In genomic region chr10:72106896-72107295, GRCh38 we compare ENCODE assay signal across 15 cellular contexts. TPM values are rescaled to one million over a fixed set of nuclear protein-coding genes. Genes with fewer than 3 reads are reported as not detected.
DNase-seq lines count a peak whose midpoint lies in the region; ATAC-seq and TF ChIP-seq lines count a peak whose summit lies in the region.
"Had no signal": no experiment of that assay in that cellular context is flagged by ENCODE, and none has a peak within 500 bp of the region (broad histone marks: within the 10 kb centered on the region; RNA-seq: fewer than 3 reads in every experiment).

No MANE protein-coding gene starts in this region.

- no peak overlapping the region for H2BK120ac ChIP-seq in IMR-90 (ENCODE audit: low read depth, low read length)

- no peak overlapping the region for H3K27ac ChIP-seq in IMR-90 (ENCODE audit: insufficient read depth, low read length)
- peak overlapping the region; percentile 72 for H3K27ac ChIP-seq in naive thymus-derived CD4-positive, alpha-beta T cell (ENCODE audit: low read depth, low read length)
- no peak overlapping the region for H3K27ac ChIP-seq in WERI-Rb-1
- H3K27ac ChIP-seq: coronary artery had no signal

- H2BK5ac ChIP-seq in IMR-90 (ENCODE audit: low read depth, low read length, poor library complexity, severe bottlenecking) = no peak overlapping the region

- H3K36me3 ChIP-seq in IMR-90 (ENCODE audit: control insufficient read depth, insufficient read depth, low read length) (peaks cover 4% of the 10 kb centered on the region; the same call in 1 of the 2 replicates), WERI-Rb-1 (peaks cover 7% of the 10 kb centered on the region)
- no peaks in the 10 kb centered on the region for H3K36me3 ChIP-seq in naive thymus-derived CD4-positive, alpha-beta T cell (ENCODE audit: control insufficient read depth in 2 of 3, insufficient read depth in 3 of 3, low read length in 3 of 3)

- H4K8ac ChIP-seq in IMR-90 (ENCODE audit: low read depth in 2 of 2, low read length in 2 of 2) = no peak overlapping the region

- TF ChIP-seq CTCF in IMR-90 (conservative IDR thresholded peaks at IDR 0.05; ENCODE audit: low read depth, low read length) = no peak
- no peak for TF ChIP-seq CTCF in WERI-Rb-1 (IDR thresholded peaks at IDR 0.05; ENCODE audit: low read depth, low read length)

- H3K18ac ChIP-seq in IMR-90 (ENCODE audit: low read depth, low read length) = no peak overlapping the region

- no peaks in the 10 kb centered on the region for H4K20me1 ChIP-seq in IMR-90 (ENCODE audit: insufficient read depth, low read length)

- no peaks in the 10 kb centered on the region for H3K9me3 ChIP-seq in IMR-90 (ENCODE audit: control insufficient read depth, insufficient read depth, low read length)
- no peaks in the 10 kb centered on the region for H3K9me3 ChIP-seq in naive thymus-derived CD4-positive, alpha-beta T cell (ENCODE audit: control insufficient read depth in 2 of 3, low read length in 3 of 3)
- H3K9me3 ChIP-seq in WERI-Rb-1 (ENCODE audit: severe bottlenecking) = no peaks in the 10 kb centered on the region

- peaks cover 60% of the 10 kb centered on the region for H3K4me1 Mint-ChIP-seq in activated CD4-positive, alpha-beta T cell treated with anti-CD3 and anti-CD28 coated beads, Interleukin-2, amount 10 ng/mL, durations not matched to agents 24 days and 14 days
- H3K4me1 Mint-ChIP-seq in activated naive CD8-positive, alpha-beta T cell treated with anti-CD3 and anti-CD28 coated beads for 36 hours = peaks cover 75% of the 10 kb centered on the region
- H3K4me1 Mint-ChIP-seq in naive thymus-derived CD4-positive, alpha-beta T cell = peaks cover 54 to 97% (median 90%) of the 10 kb centered on the region in 7 donors

- POLR2A ChIA-PET in IMR-90 (lab: Charles Lee; ENCODE audit: unreplicated experiment) = no interaction called here
- POLR2A ChIA-PET in naive thymus-derived CD4-positive, alpha-beta T cell (lab: Charles Lee) = interaction anchor here (0.6 to 11.5 kb wide), 8 partner anchors 8 to 161 kb away, joined by 3 to 297 read pairs (median 6); partner anchors contain the start of genes ANAPC16 and SPOCK2

- H2BK20ac ChIP-seq in IMR-90 (ENCODE audit: low read depth, low read length) = no peak overlapping the region

- no peaks in the 10 kb centered on the region for H3K9me3 Mint-ChIP-seq in activated CD4-positive, alpha-beta T cell treated with anti-CD3 and anti-CD28 coated beads, Interleukin-2, amount 10 ng/mL, durations not matched to agents 24 days and 14 days
- no peaks in the 10 kb centered on the region for H3K9me3 Mint-ChIP-seq in activated naive CD8-positive, alpha-beta T cell treated with anti-CD3 and anti-CD28 coated beads for 36 hours
- H3K9me3 Mint-ChIP-seq in naive thymus-derived CD4-positive, alpha-beta T cell = no peaks in the 10 kb centered on the region
- H3K9me3 Mint-ChIP-seq: IgD-negative memory B cell had no signal

- no peak for TF ChIP-seq RAD21 in IMR-90 (IDR thresholded peaks at IDR 0.05; ENCODE audit: low read length)

- peaks cover 29% of the 10 kb centered on the region for H3K36me3 Mint-ChIP-seq in activated CD4-positive, alpha-beta T cell treated with anti-CD3 and anti-CD28 coated beads, Interleukin-2, amount 10 ng/mL, durations not matched to agents 24 days and 14 days (ENCODE audit: low read depth)
- H3K36me3 Mint-ChIP-seq in activated naive CD8-positive, alpha-beta T cell treated with anti-CD3 and anti-CD28 coated beads for 36 hours = peaks cover 41% of the 10 kb centered on the region
- H3K36me3 Mint-ChIP-seq in naive thymus-derived CD4-positive, alpha-beta T cell = peaks cover 0 to 29% (median 4%) of the 10 kb centered on the region in 5 donors

- no peak overlapping the region for H4K5ac ChIP-seq in IMR-90 (ENCODE audit: low read depth, low read length)

- no TSS peak for BruUV-seq in IMR-90 (replicated peaks; lab: Mats Ljungman, UMichigan)

- no peak overlapping the region for H4K91ac ChIP-seq in IMR-90 (ENCODE audit: insufficient read depth, low read depth, low read length)

- H3K9ac ChIP-seq in IMR-90 (ENCODE audit: low read depth, low read length) = no peak overlapping the region

- peaks cover 2% of the 10 kb centered on the region; the same call in 1 of the 2 replicates for H3K4me1 ChIP-seq in IMR-90 (ENCODE audit: control insufficient read depth, insufficient read depth, low read length)
- H3K4me1 ChIP-seq in naive thymus-derived CD4-positive, alpha-beta T cell (ENCODE audit: control insufficient read depth in 2 of 2, insufficient read depth in 2 of 2, low read length in 2 of 2) = peaks cover 32 to 89% of the 10 kb centered on the region in 2 donors

- H3K56ac ChIP-seq in IMR-90 (ENCODE audit: extremely low read depth, insufficient read depth, low read length) = no peak overlapping the region

- no peak overlapping the region for H3K23ac ChIP-seq in IMR-90 (ENCODE audit: low read depth, low read length)

- no peaks in the 10 kb centered on the region for H3K27me3 Mint-ChIP-seq in activated CD4-positive, alpha-beta T cell treated with anti-CD3 and anti-CD28 coated beads, Interleukin-2, amount 10 ng/mL, durations not matched to agents 24 days and 14 days
- no peaks in the 10 kb centered on the region for H3K27me3 Mint-ChIP-seq in activated naive CD8-positive, alpha-beta T cell treated with anti-CD3 and anti-CD28 coated beads for 36 hours
- H3K27me3 Mint-ChIP-seq in naive thymus-derived CD4-positive, alpha-beta T cell = no peaks in the 10 kb centered on the region
- H3K27me3 Mint-ChIP-seq: IgD-negative memory B cell had no signal

- no peak overlapping the region for H3K4me2 ChIP-seq in IMR-90 (ENCODE audit: low read depth, low read length)

- H2AK9ac ChIP-seq in IMR-90 (replicated peaks; ENCODE audit: low read depth, low read length, poor library complexity) = no peak overlapping the region

- peak overlapping the region; percentile 83 for H3K4me3 Mint-ChIP-seq in activated CD4-positive, alpha-beta T cell treated with anti-CD3 and anti-CD28 coated beads, Interleukin-2, amount 10 ng/mL, durations not matched to agents 24 days and 14 days
- H3K4me3 Mint-ChIP-seq in activated naive CD8-positive, alpha-beta T cell treated with anti-CD3 and anti-CD28 coated beads for 36 hours = peak overlapping the region; percentile 74
- H3K4me3 Mint-ChIP-seq in naive thymus-derived CD4-positive, alpha-beta T cell = peak overlapping the region; percentile 63 to 85 (median 78)

- no peaks in the 10 kb centered on the region; the same call in 1 of the 2 replicates for H3K9me1 ChIP-seq in IMR-90 (ENCODE audit: insufficient read depth, low read length)

- CTCF ChIA-PET in IMR-90 (lab: Yijun Ruan, JAX) = interaction anchor here (0.9 to 1.1 kb wide), 2 partner anchors 9 to 20 kb away, joined by 4 to 5 read pairs; no protein-coding TSS in a partner anchor
- CTCF ChIA-PET in naive thymus-derived CD4-positive, alpha-beta T cell (lab: Charles Lee) = interaction anchor here (0.7 to 1.2 kb wide), 3 partner anchors 18 to 27 kb away, joined by 3 to 6 read pairs (median 4); partner anchors contain the start of gene SPOCK2

- H3K14ac ChIP-seq in IMR-90 (replicated peaks; ENCODE audit: low read depth, low read length) = 0 out of 2 replicates have a peak overlapping the region, but pooled peaks have one; percentile 27

- H2BK15ac ChIP-seq in IMR-90 (ENCODE audit: low read depth, low read length) = no peak overlapping the region

- H3K27me3 ChIP-seq in IMR-90 (ENCODE audit: control insufficient read depth, insufficient read depth, low read length) (no peaks in the 10 kb centered on the region), WERI-Rb-1 (ENCODE audit: insufficient read depth, low read depth, severe bottlenecking) (no peaks in the 10 kb centered on the region)
- H3K27me3 ChIP-seq in naive thymus-derived CD4-positive, alpha-beta T cell (ENCODE audit: control insufficient read depth in 2 of 2, insufficient read depth in 2 of 2, low read length in 2 of 2) = no peaks in the 10 kb centered on the region

- H3K4me3 ChIP-seq in IMR-90 (ENCODE audit: insufficient read depth, low read depth, low read length) (no peak overlapping the region), WERI-Rb-1 (ENCODE audit: low read depth, low read length) (no peak overlapping the region)
- peak overlapping the region; percentile 7 for H3K4me3 ChIP-seq in naive thymus-derived CD4-positive, alpha-beta T cell (ENCODE audit: low read length)
- H3K4me3 ChIP-seq: coronary artery, skin epidermis had no signal

- WGBS in IMR-90 (ENCODE audit: extremely low coverage in 2 of 2, insufficient read length in 1 of 2), 2 experiments = no CpG with 5 or more reads among the region's 2 CpGs

- peak overlapping the region; percentile 93 for H3K27ac Mint-ChIP-seq in activated CD4-positive, alpha-beta T cell treated with anti-CD3 and anti-CD28 coated beads, Interleukin-2, amount 10 ng/mL, durations not matched to agents 24 days and 14 days
- peak overlapping the region; percentile 89 for H3K27ac Mint-ChIP-seq in activated naive CD8-positive, alpha-beta T cell treated with anti-CD3 and anti-CD28 coated beads for 36 hours
- peak overlapping the region; percentile 79 to 96 (median 89) for H3K27ac Mint-ChIP-seq in naive thymus-derived CD4-positive, alpha-beta T cell

- intact Hi-C loops in activated CD4-positive, alpha-beta T cell treated with anti-CD3 and anti-CD28 coated beads, Interleukin-2, amount 10 ng/mL, durations not matched to agents 24 days and 14 days (cut with micrococcal nuclease) = loop anchor here (1.0 kb wide), 2 partner anchors 12 to 19 kb away; partner anchors contain the start of gene SPOCK2
- intact Hi-C loops in IMR-90 (cut with micrococcal nuclease) = loop anchor here (5.0 kb wide), 1 partner anchor 65 kb away; no protein-coding TSS in a partner anchor
- intact Hi-C loops in naive thymus-derived CD4-positive, alpha-beta T cell (cut with micrococcal nuclease) = loop anchor here (1.0 kb wide), 4 partner anchors 10 to 59 kb away; partner anchors contain the start of gene SPOCK2 (in 1 of the 2)

- dilution Hi-C loops in IMR-90 (cut with HindIII; ENCODE audit: low sequenced_read_pairs, unreplicated experiment) = no loop called here

- no peak for DNase-seq in activated CD4-positive, alpha-beta T cell treated with anti-CD3 and anti-CD28 coated beads, Interleukin-2, amount 10 ng/mL, durations not matched to agents 24 days and 14 days
- no peak for DNase-seq in activated CD4-positive, alpha-beta T cell treated with anti-CD3 and anti-CD28 coated beads for 1 hour
- no peak for DNase-seq in IMR-90
- DNase-seq in activated naive CD8-positive, alpha-beta T cell treated with anti-CD3 and anti-CD28 coated beads for 36 hours = no peak
- no peak for DNase-seq in naive thymus-derived CD4-positive, alpha-beta T cell
- DNase-seq in WERI-Rb-1 = no peak
- no peak for DNase-seq in stimulated activated CD4-positive, alpha-beta T cell treated with anti-CD3 and anti-CD28 coated beads, Interleukin-2, amount 100 ng/mL, for 24 hours
- no peak for DNase-seq in nucleus accumbens (lab: John Stamatoyannopoulos, UW)
- DNase-seq: GOT3, NCI-H1436, NCI-H510A treated with DMSO at 0.1 percent for 48 hours, occipital lobe had no signal

- H3K79me1 ChIP-seq in IMR-90 (ENCODE audit: low read depth in 1 of 2, low read length in 2 of 2) = no peaks in the 10 kb centered on the region

- in situ Hi-C loops in IMR-90 (cut with MboI; ENCODE audit: low sequenced_read_pairs) = no loop called here

- no peak for ATAC-seq in IMR-90 (ENCODE audit: low read depth)
- ATAC-seq in naive thymus-derived CD4-positive, alpha-beta T cell = no peak

- H2AK5ac ChIP-seq in IMR-90 (ENCODE audit: low read depth, low read length) = no peak overlapping the region

- no peak overlapping the region for H2AFZ ChIP-seq in IMR-90 (replicated peaks; ENCODE audit: low read length, poor library complexity)

- no peak overlapping the region for H3K4ac ChIP-seq in IMR-90 (ENCODE audit: low read depth, low read length)

- no peak for TF ChIP-seq POLR2A in IMR-90 (IDR thresholded peaks at IDR 0.05; ENCODE audit: low read depth, low read length)

RNA-seq across cellular contexts. Expression of gene SPOCK2, which starts 18.5 kb away (rescaled TPM):
- total RNA-seq in activated CD4-positive, alpha-beta T cell treated with anti-CD3 and anti-CD28 coated beads, Interleukin-2, amount 10 ng/mL, durations not matched to agents 24 days and 14 days = 104 and 106 TPM in 2 replicates
- not detected in 2 replicates for total RNA-seq in IMR-90 (2012; rRNA removed)
- 0.02 TPM in 1 of 2 replicates, not detected in the other for polyA plus RNA-seq in IMR-90 (2012; rRNA removed)
- 0.04 TPM in 1 of 2 replicates, not detected in the other for polyA plus RNA-seq in IMR-90 (2012; cell fraction: cytosol; rRNA removed)
- 0.23 and 0.36 TPM in 2 replicates for polyA plus RNA-seq in IMR-90 (2012; cell fraction: nucleus; rRNA removed; ENCODE audit: low replicate concordance)
- total RNA-seq in activated naive CD8-positive, alpha-beta T cell treated with anti-CD3 and anti-CD28 coated beads for 36 hours = 100 to 1,000 TPM; 136 to 142 TPM
- 100 to 1,000 TPM; 312 to 543 (median 505) TPM for total RNA-seq in naive thymus-derived CD4-positive, alpha-beta T cell
- 100 to 1,000 TPM; 200 to 250 TPM for polyA plus RNA-seq in naive thymus-derived CD4-positive, alpha-beta T cell

Comparison
In these comparisons a context has a peak if more than half of its experiments do, and no peak if none do; other contexts are left out.
1. RNA of gene SPOCK2, which starts 18.5 kb away (total RNA-seq): 312 to 543 TPM in naive thymus-derived CD4-positive, alpha-beta T cell, 136 to 142 TPM in activated naive CD8-positive, alpha-beta T cell treated with anti-CD3 and anti-CD28 coated beads for 36 hours and 104 to 106 TPM in activated CD4-positive, alpha-beta T cell treated with anti-CD3 and anti-CD28 coated beads, Interleukin-2, amount 10 ng/mL, durations not matched to agents 24 days and 14 days; not detected in IMR-90; every median in the first group is over 100 times any median in the second.
2. Peak in every context shown above with its lines, with median percentiles within 50 percentile points of each other: H3K27ac Mint-ChIP-seq and H3K4me3 Mint-ChIP-seq.